In the genomic region with DNA sequence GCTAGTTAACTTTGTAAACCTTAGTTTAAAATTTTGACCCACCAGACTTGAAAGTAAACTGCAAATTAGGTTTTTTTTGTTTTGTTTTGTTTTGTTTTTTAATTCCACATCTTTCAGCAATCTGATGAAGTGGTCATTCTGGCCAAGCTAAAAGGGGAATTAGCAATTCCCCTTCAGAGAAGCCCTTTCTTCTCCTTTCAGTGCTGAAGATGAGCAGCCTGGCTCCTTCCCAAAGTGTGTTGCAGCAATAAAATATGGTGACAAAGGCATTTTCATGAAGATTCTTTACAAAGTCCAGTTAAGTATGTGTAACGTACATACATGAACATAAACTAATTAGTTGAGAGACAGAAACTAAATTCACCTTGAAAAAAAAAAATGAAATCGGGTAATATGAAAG, we compare ENCODE assay signal across 16 cellular contexts.
DNase-seq lines count a peak whose midpoint lies in the region; TF ChIP-seq lines count a peak whose summit lies in the region.
"Had no signal": no experiment of that assay in that cellular context is flagged by ENCODE, and none has a peak within 500 bp of the region (broad histone marks: within the 10 kb centered on the region; RNA-seq: fewer than 3 reads in every experiment).

No MANE protein-coding gene starts in this region.

- DNase-seq in glutamatergic neuron (no peak), midbrain (lab: John Stamatoyannopoulos, UW) (peak; percentile 2), neuronal stem cell (ENCODE audit: low spot score) (no peak), vagina (ENCODE audit: extremely low spot score in 2 of 2) (no peak), CD14-positive monocyte (ENCODE audit: low spot score) (no peak), GM10266 (ENCODE audit: extremely low spot score) (no peak), NCI-H526 (lab: John Stamatoyannopoulos, UW) (no peak)
- DNase-seq: ACHN; BE2C; C1 segment of cervical spinal cord; Caco-2; CD4-positive, alpha-beta T cell; GOT3; H7; HFFc6 had no signal

- H2AK5ac ChIP-seq in neuronal stem cell (ENCODE audit: low read depth, low read length), result no peak overlapping the region

- no CpG with 5 or more reads among the region's 2 CpGs for WGBS in neuronal stem cell (ENCODE audit: extremely low coverage in 2 of 2, insufficient read length in 2 of 2, insufficient replicate concordance in 1 of 2), 2 donors

- H2BK15ac ChIP-seq in neuronal stem cell (ENCODE audit: low read length), result no peak overlapping the region

- H3K27me3 Mint-ChIP-seq in glutamatergic neuron (ENCODE audit: unreplicated experiment) (peaks cover 7% of the 10 kb centered on the region), CD14-positive monocyte (ENCODE audit: low read depth in 3 of 3) (no peaks in the 10 kb centered on the region)
- H3K27me3 Mint-ChIP-seq: CD4-positive, alpha-beta T cell had no signal

- H3K9ac ChIP-seq in neuronal stem cell (ENCODE audit: low read depth, low read length, poor library complexity), result no peak overlapping the region

- peaks cover 46% of the 10 kb centered on the region for H3K4me1 Mint-ChIP-seq in glutamatergic neuron (ENCODE audit: low read depth, unreplicated experiment)
- H3K4me1 Mint-ChIP-seq in CD14-positive monocyte, result no peaks in the 10 kb centered on the region

- H3K23ac ChIP-seq in neuronal stem cell (ENCODE audit: low read depth, low read length, poor library complexity), result no peak overlapping the region

- no peaks in the 10 kb centered on the region for H3K79me1 ChIP-seq in neuronal stem cell (ENCODE audit: low read depth, low read length)

- H3K9me3 ChIP-seq in neuronal stem cell (replicated peaks in 1 of 2; ENCODE audit: control insufficient read depth in 2 of 2, insufficient read depth in 1 of 2, low read depth in 1 of 2, low read length in 2 of 2) (peaks cover 0 to 3% of the 10 kb centered on the region in 2 donors), vagina (no peaks in the 10 kb centered on the region)
- H3K9me3 ChIP-seq: BE2C, Caco-2 had no signal

- H3K14ac ChIP-seq in neuronal stem cell (ENCODE audit: low read length), result no peak overlapping the region

- H3K36me3 ChIP-seq in neuronal stem cell (replicated peaks in 1 of 2; ENCODE audit: control insufficient read depth in 2 of 2, insufficient read depth in 2 of 2, low read length in 2 of 2) (no peaks in the 10 kb centered on the region), vagina (no peaks in the 10 kb centered on the region)
- H3K36me3 ChIP-seq: BE2C had no signal

- no peak for TF ChIP-seq CTCF in glutamatergic neuron (IDR thresholded peaks at IDR 0.05; ENCODE audit: partially characterized antibody, unreplicated experiment)
- TF ChIP-seq CTCF in vagina (IDR thresholded peaks at IDR 0.05), result no peak
- TF ChIP-seq CTCF in CD14-positive monocyte (IDR thresholded peaks at IDR 0.05), result no peak
- no peak for TF ChIP-seq CTCF in GM10266 (IDR thresholded peaks at IDR 0.05; ENCODE audit: control insufficient read depth, insufficient read depth, low read depth, missing control alignments)

- peaks cover 10% of the 10 kb centered on the region for H3K9me3 Mint-ChIP-seq in glutamatergic neuron (ENCODE audit: unreplicated experiment)
- H3K9me3 Mint-ChIP-seq in CD14-positive monocyte, result peaks cover 0 to 2% (median 0%) of the 10 kb centered on the region in 7 donors

- no peak overlapping the region for H3K27ac ChIP-seq in neuronal stem cell (replicated peaks; ENCODE audit: low read length)
- H3K27ac ChIP-seq in vagina, result peak overlapping the region; percentile 0
- H3K27ac ChIP-seq: HL-60 had no signal

- no peak overlapping the region for H3K4ac ChIP-seq in neuronal stem cell (ENCODE audit: low read length)

- H3K4me1 ChIP-seq in neuronal stem cell (ENCODE audit: control insufficient read depth in 2 of 2, insufficient read depth in 1 of 2, low read depth in 1 of 2, low read length in 2 of 2) (peaks cover 0 to 2% of the 10 kb centered on the region in 2 donors), vagina (peaks cover 5% of the 10 kb centered on the region)
- H3K4me1 ChIP-seq: BE2C, Caco-2 had no signal

- H3K36me3 Mint-ChIP-seq in glutamatergic neuron (ENCODE audit: unreplicated experiment) (no peaks in the 10 kb centered on the region), CD14-positive monocyte (no peaks in the 10 kb centered on the region)

- no peak overlapping the region for H4K8ac ChIP-seq in neuronal stem cell (ENCODE audit: low read depth, low read length)

- H3K18ac ChIP-seq in neuronal stem cell (ENCODE audit: low read length), result no peak overlapping the region

- no peak for TF ChIP-seq POLR2A in vagina (IDR thresholded peaks at IDR 0.05)

- H2BK5ac ChIP-seq in neuronal stem cell (ENCODE audit: low read length), result no peak overlapping the region

- H3K4me3 ChIP-seq in neuronal stem cell (ENCODE audit: low read length in 2 of 2) (no peak overlapping the region), vagina (no peak overlapping the region)

- H2AFZ ChIP-seq in neuronal stem cell (ENCODE audit: low read length), result peak overlapping the region; percentile 27

- intact Hi-C loops in vagina (cut with DNase I), result no loop called here
- intact Hi-C loops in CD14-positive monocyte (cut with micrococcal nuclease), result no loop called here

- no peak overlapping the region for H2BK12ac ChIP-seq in neuronal stem cell (ENCODE audit: low read length)

- H3K4me2 ChIP-seq in neuronal stem cell (ENCODE audit: insufficient read depth, low read length, poor library complexity, severe bottlenecking), result no peak overlapping the region

- no peak overlapping the region for H4K91ac ChIP-seq in neuronal stem cell (ENCODE audit: low read depth, low read length, poor library complexity)

- peak overlapping the region; percentile 82 for H3K27ac Mint-ChIP-seq in glutamatergic neuron (ENCODE audit: unreplicated experiment)
- no peak overlapping the region for H3K27ac Mint-ChIP-seq in CD14-positive monocyte
- H3K27ac Mint-ChIP-seq: CD4-positive, alpha-beta T cell; HFFc6 had no signal

- H2BK120ac ChIP-seq in neuronal stem cell (ENCODE audit: low read depth, low read length), result no peak overlapping the region

- no peaks in the 10 kb centered on the region for H3K27me3 ChIP-seq in neuronal stem cell (ENCODE audit: control insufficient read depth in 3 of 3, insufficient read depth in 3 of 3, low read depth in 1 of 3, low read length in 3 of 3)
- H3K27me3 ChIP-seq in vagina, result no peaks in the 10 kb centered on the region
- H3K27me3 ChIP-seq: BE2C had no signal

- H3K4me3 Mint-ChIP-seq in glutamatergic neuron (ENCODE audit: unreplicated experiment) (peak overlapping the region; percentile 47), CD14-positive monocyte (no peak overlapping the region)
- H3K4me3 Mint-ChIP-seq: CD4-positive, alpha-beta T cell; HFFc6 had no signal
